ENCODE assay signal across 8 cellular contexts in genomic region chr11:104918113-104918824, GRCh38. TPM values are rescaled to one million over a fixed set of nuclear protein-coding genes. Genes with fewer than 3 reads are reported as not detected.
DNase-seq lines count a peak whose midpoint lies in the region; ATAC-seq and TF ChIP-seq lines count a peak whose summit lies in the region.

No MANE protein-coding gene starts in this region.

- CTCF ChIA-PET in activated CD4-positive, alpha-beta memory T cell treated with anti-CD3 and anti-CD28 coated beads for 36 hours (lab: Charles Lee): no interaction called here
- CTCF ChIA-PET in WTC11 (lab: Charles Lee): no interaction called here

- H3K27me3 ChIP-seq in hepatocyte (no peaks in the 10 kb centered on the region), subcutaneous abdominal adipose tissue (ENCODE audit: control insufficient read depth in 5 of 5, insufficient read depth in 4 of 5, low read length in 5 of 5) (no peaks in the 10 kb centered on the region)

- no peaks in the 10 kb centered on the region for H4K20me1 ChIP-seq in hepatocyte (ENCODE audit: insufficient read depth, poor library complexity, severe bottlenecking)

- no peak overlapping the region for H2AFZ ChIP-seq in hepatocyte

- H3K4me2 ChIP-seq in hepatocyte: peak overlapping the region; percentile 61

- H3K9ac ChIP-seq in subcutaneous abdominal adipose tissue (ENCODE audit: low read length in 5 of 5): peak overlapping the region; percentile 66 to 85 (median 77)

- no peaks in the 10 kb centered on the region for H3K36me3 ChIP-seq in hepatocyte (replicated peaks; ENCODE audit: insufficient read depth, low read depth)
- no peaks in the 10 kb centered on the region for H3K36me3 ChIP-seq in subcutaneous abdominal adipose tissue (ENCODE audit: control insufficient read depth in 5 of 5, insufficient read depth in 5 of 5, low read length in 5 of 5)

- peak; percentile 88 for ATAC-seq in HG02588 (IDR thresholded peaks at IDR 0.05; ENCODE audit: unreplicated experiment)
- ATAC-seq in WTC11: no peak

- H3K4me1 ChIP-seq in hepatocyte (ENCODE audit: insufficient read depth): no peaks in the 10 kb centered on the region
- peaks cover 3 to 21% (median 20%) of the 10 kb centered on the region in 5 donors for H3K4me1 ChIP-seq in subcutaneous abdominal adipose tissue (ENCODE audit: control insufficient read depth in 5 of 5, insufficient read depth in 5 of 5, low read length in 5 of 5)

- POLR2A ChIA-PET in activated CD4-positive, alpha-beta memory T cell treated with anti-CD3 and anti-CD28 coated beads for 36 hours (lab: Charles Lee): interaction anchor here (1.1 to 2.9 kb wide), 2 partner anchors 10 to 49 kb away, joined by 3 to 12 read pairs; no protein-coding TSS in a partner anchor
- POLR2A ChIA-PET in WTC11 (lab: Charles Lee): no interaction called here

- H3K27ac ChIP-seq in hepatocyte (no peak overlapping the region), subcutaneous abdominal adipose tissue (ENCODE audit: low read depth, low read length) (peak overlapping the region; percentile 85)

- H3K9me2 ChIP-seq in hepatocyte (replicated peaks; ENCODE audit: insufficient read depth): no peaks in the 10 kb centered on the region

- H3K27ac Mint-ChIP-seq in activated CD4-positive, alpha-beta memory T cell treated with anti-CD3 and anti-CD28 coated beads for 36 hours: peak overlapping the region; percentile 83
- no peak overlapping the region for H3K27ac Mint-ChIP-seq in WTC11

- H3K27me3 Mint-ChIP-seq in activated CD4-positive, alpha-beta memory T cell treated with anti-CD3 and anti-CD28 coated beads for 36 hours: no peaks in the 10 kb centered on the region
- H3K27me3 Mint-ChIP-seq in WTC11 (ENCODE audit: low read depth): no peaks in the 10 kb centered on the region

- H3K4me3 Mint-ChIP-seq in activated CD4-positive, alpha-beta memory T cell treated with anti-CD3 and anti-CD28 coated beads for 36 hours: peak overlapping the region; percentile 76
- no peak overlapping the region for H3K4me3 Mint-ChIP-seq in WTC11

- H3K36me3 Mint-ChIP-seq in activated CD4-positive, alpha-beta memory T cell treated with anti-CD3 and anti-CD28 coated beads for 36 hours: no peaks in the 10 kb centered on the region
- no peaks in the 10 kb centered on the region for H3K36me3 Mint-ChIP-seq in WTC11

- in situ Hi-C loops in G401 (cut with HindIII; ENCODE audit: low sequenced_read_pairs): no loop called here

- no peaks in the 10 kb centered on the region for H3K79me2 ChIP-seq in hepatocyte

- H3K4me1 Mint-ChIP-seq in activated CD4-positive, alpha-beta memory T cell treated with anti-CD3 and anti-CD28 coated beads for 36 hours (ENCODE audit: low read depth): peaks cover 43% of the 10 kb centered on the region
- H3K4me1 Mint-ChIP-seq in WTC11: peaks cover 5% of the 10 kb centered on the region

- no peak for TF ChIP-seq CTCF in hepatocyte (IDR thresholded peaks at IDR 0.05; ENCODE audit: poor library complexity)
- TF ChIP-seq CTCF in WTC11 (IDR thresholded peaks at IDR 0.05): no peak

- no peak overlapping the region for H3K4me3 ChIP-seq in hepatocyte
- H3K4me3 ChIP-seq in subcutaneous abdominal adipose tissue (ENCODE audit: low read depth in 1 of 5, low read length in 5 of 5): peak overlapping the region; percentile 54 to 81 (median 65)

- peak; percentile 61 for DNase-seq in G401 (ENCODE audit: low spot score)
- no peak for DNase-seq in activated CD4-positive, alpha-beta memory T cell treated with anti-CD3 and anti-CD28 coated beads for 36 hours
- no peak for DNase-seq in hepatocyte (ENCODE audit: low spot score)
- DNase-seq in stimulated activated CD8-positive, alpha-beta memory T cell treated with anti-CD3 and anti-CD28 coated beads, Interleukin-4, amount 100 ng/mL, for 48 hours: no peak
- DNase-seq in NCI-H128 (lab: John Stamatoyannopoulos, UW; ENCODE audit: unreplicated experiment): no peak
- DNase-seq in WTC11 (ENCODE audit: low spot score): no peak

- intact Hi-C loops in activated CD4-positive, alpha-beta memory T cell treated with anti-CD3 and anti-CD28 coated beads for 36 hours (cut with micrococcal nuclease): loop anchor here (1.0 to 5.0 kb wide), 5 partner anchors 20 to 296 kb away; partner anchors contain the start of genes CASP12 and CASP4

- no peaks in the 10 kb centered on the region for H3K9me3 ChIP-seq in hepatocyte (ENCODE audit: low read depth)
- no peaks in the 10 kb centered on the region for H3K9me3 ChIP-seq in subcutaneous abdominal adipose tissue (ENCODE audit: control insufficient read depth in 5 of 5, low read length in 5 of 5)

- 68% methylated on average over 6 of the region's 6 CpGs for WGBS in hepatocyte (ENCODE audit: low lambda C conversion rate, missing lambda C conversion rate)

- no peaks in the 10 kb centered on the region for H3K9me3 Mint-ChIP-seq in activated CD4-positive, alpha-beta memory T cell treated with anti-CD3 and anti-CD28 coated beads for 36 hours
- H3K9me3 Mint-ChIP-seq in WTC11: peaks cover 6% of the 10 kb centered on the region; the same call in 1 of the 2 replicates

TF ChIP-seq in WTC11, 78 proteins besides CTCF, POLR2A, EP300 and RAD21 (continues in another document):
- TF ChIP-seq ZNF138 (CRISPR knock-in tag; conservative IDR thresholded peaks at IDR 0.05) (no peak), SOX15 (CRISPR knock-in tag; IDR thresholded peaks at IDR 0.05) (no peak), ELF4 (CRISPR knock-in tag; IDR thresholded peaks at IDR 0.05; ENCODE audit: low read depth) (no peak), ZSCAN18 (CRISPR knock-in tag; IDR thresholded peaks at IDR 0.05) (no peak), NFYB (CRISPR knock-in tag; conservative IDR thresholded peaks at IDR 0.05; ENCODE audit: low read depth) (no peak), MXD4 (CRISPR knock-in tag; IDR thresholded peaks at IDR 0.05; ENCODE audit: borderline replicate concordance) (no peak), ZNF512 (CRISPR knock-in tag; IDR thresholded peaks at IDR 0.05; ENCODE audit: borderline replicate concordance) (no peak), ATF2 (CRISPR knock-in tag; IDR thresholded peaks at IDR 0.05; ENCODE audit: borderline replicate concordance, low read depth) (no peak)

RNA-seq across cellular contexts. Expression of gene CASP12, which starts 20.0 kb away (rescaled TPM):
- not detected in 2 replicates for total RNA-seq in G401 (2014; rRNA removed; shearing (Covaris generic))
- total RNA-seq in activated CD4-positive, alpha-beta memory T cell treated with anti-CD3 and anti-CD28 coated beads for 36 hours: not detected
- total RNA-seq in hepatocyte: 0.13 and 0.36 TPM in 2 replicates
- polyA plus RNA-seq in hepatocyte: 0.42 TPM in 1 of 2 replicates, not detected in the other
- total RNA-seq in WTC11 (2021): not detected in 3 replicates

RNA-seq across cellular contexts. Expression of gene CASP4, which starts 50.1 kb away (rescaled TPM):
- total RNA-seq in G401 (2014; rRNA removed; shearing (Covaris generic)): 0.31 and 0.55 TPM in 2 replicates
- 10 to 100 TPM; 58.2 to 58.3 TPM for total RNA-seq in activated CD4-positive, alpha-beta memory T cell treated with anti-CD3 and anti-CD28 coated beads for 36 hours
- total RNA-seq in hepatocyte: 50.9 and 56.1 TPM in 2 replicates
- 15.8 and 18.8 TPM in 2 replicates for polyA plus RNA-seq in hepatocyte
- 0.44 to 0.73 TPM (median 0.69 TPM) in 3 replicates for total RNA-seq in WTC11 (2021)

Comparison
In these comparisons a context has a peak if more than half of its experiments do, and no peak if none do; other contexts are left out.
1. RNA of gene CASP4, which starts 50.1 kb away (total RNA-seq): 58.2 to 58.3 TPM in activated CD4-positive, alpha-beta memory T cell treated with anti-CD3 and anti-CD28 coated beads for 36 hours and 50.9 to 56.1 TPM in hepatocyte; 0.44 to 0.73 TPM in WTC11 and 0.31 to 0.55 TPM in G401; every median in the first group is over 10 times any median in the second.